In genomic region chr15:31353931-31354330, GRCh38 we compare ENCODE assay signal across 8 cellular contexts. TPM values are rescaled to one million over a fixed set of nuclear protein-coding genes. Genes with fewer than 3 reads are reported as not detected.
DNase-seq lines count a peak whose midpoint lies in the region; ATAC-seq and TF ChIP-seq lines count a peak whose summit lies in the region.

No MANE protein-coding gene starts in this region.

- no peak for TF ChIP-seq EP300 in ovary (IDR thresholded peaks at IDR 0.05)

- H3K27ac ChIP-seq in CD4-positive, alpha-beta memory T cell (ENCODE audit: low read depth, low read length) = peak overlapping the region; percentile 74
- peak overlapping the region; percentile 95 for H3K27ac ChIP-seq in RWPE1
- H3K27ac ChIP-seq in esophagus squamous epithelium = peak overlapping the region; percentile 71 to 90 (median 84)
- peak overlapping the region; percentile 41 to 95 for H3K27ac ChIP-seq in ovary

- peak in 1 of 5 donors; percentile 38 for DNase-seq in CD4-positive, alpha-beta memory T cell
- DNase-seq in RWPE1 (ENCODE audit: low spot score) (no peak), esophagus squamous epithelium (lab: John Stamatoyannopoulos, UW) (no peak), ovary (peak in 1 of 5 donors; percentile 40), omental fat pad (ENCODE audit: low spot score) (no peak), activated gamma-delta T cell treated with Interleukin-2 at 50 U/mL for 16 hours (no peak), GM20000 (ENCODE audit: low spot score) (no peak)

- ATAC-seq in omental fat pad (ENCODE audit: low FRiP score) = no peak
- no peak for ATAC-seq in GM21825 (IDR thresholded peaks at IDR 0.05; ENCODE audit: unreplicated experiment)

- peaks cover 100% of the 10 kb centered on the region for H3K4me1 ChIP-seq in CD4-positive, alpha-beta memory T cell (ENCODE audit: insufficient read depth, low read length)
- peaks cover 22 to 100% (median 88%) of the 10 kb centered on the region in 3 donors for H3K4me1 ChIP-seq in esophagus squamous epithelium
- H3K4me1 ChIP-seq in ovary (ENCODE audit: insufficient read depth) = peaks cover 19% of the 10 kb centered on the region

- H3K4me3 Mint-ChIP-seq in CD4-positive, alpha-beta memory T cell = peak overlapping the region in 6 of 8 donors; percentile 7 to 90 (median 85)

- peaks cover 20% of the 10 kb centered on the region for H3K36me3 ChIP-seq in CD4-positive, alpha-beta memory T cell (ENCODE audit: insufficient read depth, low read length)
- peaks cover 0 to 36% (median 0%) of the 10 kb centered on the region in 3 donors for H3K36me3 ChIP-seq in esophagus squamous epithelium
- H3K36me3 ChIP-seq in ovary = no peaks in the 10 kb centered on the region

- peak overlapping the region; percentile 91 to 99 (median 95) for H3K27ac Mint-ChIP-seq in CD4-positive, alpha-beta memory T cell

- no peak for TF ChIP-seq CTCF in RWPE1 (conservative IDR thresholded peaks at IDR 0.05; ENCODE audit: low read depth)
- TF ChIP-seq CTCF in esophagus squamous epithelium (IDR thresholded peaks at IDR 0.05) = no peak
- TF ChIP-seq CTCF in ovary (IDR thresholded peaks at IDR 0.05) = no peak
- TF ChIP-seq CTCF in omental fat pad (IDR thresholded peaks at IDR 0.05) = no peak
- TF ChIP-seq CTCF in GM20000 (IDR thresholded peaks at IDR 0.05; ENCODE audit: extremely low read depth, missing control alignments) = no peak

- POLR2A ChIA-PET in CD4-positive, alpha-beta memory T cell (lab: Charles Lee; ENCODE audit: partially characterized antibody) = interaction anchor here (0.6 to 23.9 kb wide), 8 partner anchors 6 to 129 kb away, joined by 3 to 562 read pairs (median 6); partner anchors contain the start of gene KLF13
- POLR2A ChIA-PET in RWPE1 (lab: Yijun Ruan, JAX; ENCODE audit: low non-redundant PET) = interaction anchor here (0.6 kb wide), 1 partner anchor 490 kb away, joined by 3 read pairs; no protein-coding TSS in a partner anchor

- TF ChIP-seq POLR2A in esophagus squamous epithelium (IDR thresholded peaks at IDR 0.05) = no peak
- TF ChIP-seq POLR2A in ovary (IDR thresholded peaks at IDR 0.05) = no peak

- CTCF ChIA-PET in CD4-positive, alpha-beta memory T cell (lab: Charles Lee; ENCODE audit: partially characterized antibody) = interaction anchor here (0.8 to 5.1 kb wide), 8 partner anchors 8 to 153 kb away, joined by 3 to 22 read pairs (median 6); no protein-coding TSS in a partner anchor
- CTCF ChIA-PET in RWPE1 (lab: Yijun Ruan, JAX) = no interaction called here

- no peak overlapping the region for H3K4me3 ChIP-seq in CD4-positive, alpha-beta memory T cell (ENCODE audit: low read length in 2 of 2)
- H3K4me3 ChIP-seq in esophagus squamous epithelium (peak overlapping the region in 1 of 4 donors; percentile 50), ovary (no peak overlapping the region)

- peaks cover 10 to 64% of the 10 kb centered on the region in 2 donors for H3K36me3 Mint-ChIP-seq in CD4-positive, alpha-beta memory T cell

- peaks cover 0 to 6% (median 0%) of the 10 kb centered on the region in 8 donors for H3K9me3 Mint-ChIP-seq in CD4-positive, alpha-beta memory T cell

- no peaks in the 10 kb centered on the region for H3K27me3 ChIP-seq in CD4-positive, alpha-beta memory T cell (ENCODE audit: insufficient read depth, low read length)
- no peaks in the 10 kb centered on the region for H3K27me3 ChIP-seq in esophagus squamous epithelium
- H3K27me3 ChIP-seq in ovary = no peaks in the 10 kb centered on the region

- intact Hi-C loops in CD4-positive, alpha-beta memory T cell (cut with micrococcal nuclease) = no loop called here
- intact Hi-C loops in esophagus squamous epithelium (cut with DNase I) = no loop called here
- intact Hi-C loops in ovary (cut with DNase I) = loop anchor here in 1 of 4 donors (10.0 kb wide), 1 partner anchor 139 kb away; no protein-coding TSS in a partner anchor

- H3K4me1 Mint-ChIP-seq in CD4-positive, alpha-beta memory T cell = peaks cover 76 to 100% (median 94%) of the 10 kb centered on the region in 4 donors

- H3K27me3 Mint-ChIP-seq in CD4-positive, alpha-beta memory T cell = no peaks in the 10 kb centered on the region

- no peaks in the 10 kb centered on the region for H3K9me3 ChIP-seq in CD4-positive, alpha-beta memory T cell (ENCODE audit: control insufficient read depth in 1 of 2, low read length in 2 of 2)
- H3K9me3 ChIP-seq in esophagus squamous epithelium = no peaks in the 10 kb centered on the region
- no peaks in the 10 kb centered on the region for H3K9me3 ChIP-seq in ovary

- 33 to 57% methylated on average over 1 to 3 of the region's 4 CpGs for WGBS in esophagus squamous epithelium, 2 donors
- WGBS in ovary, 3 donors = 34 to 45% (median 39%) methylated on average over 4 of the region's 4 CpGs

RNA-seq across cellular contexts. Expression of gene KLF13, which starts 27.3 kb away (rescaled TPM):
- total RNA-seq in CD4-positive, alpha-beta memory T cell = 100 to 1,000 TPM; 197 to 202 TPM
- polyA plus RNA-seq in CD4-positive, alpha-beta memory T cell = 10 to 100 TPM; 22.0 to 82.2 TPM
- total RNA-seq in esophagus squamous epithelium (10 to 100 TPM; 16.4 to 54.6 (median 41.8) TPM), ovary (10 to 100 TPM; 14.8 to 58.2 (median 36.0) TPM), omental fat pad (10 to 100 TPM; 49.7 to 67.5 (median 62.3) TPM)
- 10 to 100 TPM; 15.9 to 52.7 TPM for polyA plus RNA-seq in ovary
